In genomic region chr2:234847364-234847635, GRCh38 we compare ENCODE assay signal across 21 cellular contexts.
"Had no signal": no experiment of that assay in that cellular context is flagged by ENCODE, and none has a peak within 500 bp of the region (broad histone marks: within the 10 kb centered on the region; RNA-seq: fewer than 3 reads in every experiment).

No MANE protein-coding gene starts in this region.

- H3K9ac ChIP-seq: SK-N-SH had no signal

- ATAC-seq: Panc1, PC-3 had no signal

- H3K27ac ChIP-seq: HL-60, RWPE1 had no signal

- FAIRE-seq: HTR-8/SVneo had no signal

- DNase-seq: KBM-7, NCI-H1092, NCI-H1105 treated with DMSO at 0.1 percent for 48 hours, NCI-H1436, NCI-H187, NCI-H2029, NCI-H2081 treated with DMSO at 0.1 percent for 48 hours, NCI-H2171, NCI-H226, NCI-H446, NCI-H510A, NCI-H524 treated with DMSO at 0.1 percent for 48 hours, NCI-H69, NCI-H774, PC-3, SHP77, SK-N-SH had no signal

- H3K4me2 ChIP-seq: SK-N-SH had no signal

- H3K9me3 ChIP-seq: SK-N-SH had no signal
